Comparison of ENCODE assay signal across 34 cellular contexts in genomic region chr2:207870814-207871213, GRCh38.
"Had no signal": no experiment of that assay in that cellular context is flagged by ENCODE, and none has a peak within 500 bp of the region (broad histone marks: within the 10 kb centered on the region; RNA-seq: fewer than 3 reads in every experiment).

No MANE protein-coding gene starts in this region.

- DNase-seq: activated CD4-positive, alpha-beta T cell treated with anti-CD3 and anti-CD28 coated beads for 48 hours; activated CD4-positive, alpha-beta T cell treated with anti-CD3 and anti-CD28 coated beads, Interleukin-2, amount 50 U/mL, for 48 hours; activated CD8-positive, alpha-beta memory T cell treated with anti-CD3 and anti-CD28 coated beads for 24 hours; activated CD8-positive, alpha-beta memory T cell treated with anti-CD3 and anti-CD28 coated beads, Interleukin-2, amount 50 U/mL, for 4 hours; activated effector memory CD4-positive, alpha-beta T cell treated with anti-CD3 and anti-CD28 coated beads, Interleukin-2, amount 50 U/mL, for 16 hours; activated naive CD4-positive, alpha-beta T cell treated with anti-CD3 and anti-CD28 coated beads for 36 hours; activated naive CD8-positive, alpha-beta T cell treated with anti-CD3 and anti-CD28 coated beads for 36 hours; activated T-cell treated with anti-CD3 and anti-CD28 coated beads, Interleukin-2, amount 50 U/mL, for 1 hour; adrenal gland; aorta; colonic mucosa; dorsolateral prefrontal cortex; effector memory CD8-positive, alpha-beta T cell; hippocampal formation; left cardiac atrium; ovary; sigmoid colon; stimulated activated CD4-positive, alpha-beta T cell treated with anti-CD3 and anti-CD28 coated beads, Interleukin-1b, Interleukin-23, amount 100 ng/mL, for 48 hours; stimulated activated CD4-positive, alpha-beta T cell treated with anti-CD3 and anti-CD28 coated beads, Interleukin-4, amount 100 ng/mL, for 4 hours; stimulated activated naive B cell treated with anti-CD40 and anti-IgM and Interleukin-4, amounts not matched to agents 10 μg/mL and 1 μg/mL and 100 μg/mL, for 72 hours; stomach; T-helper 17 cell; T1000; WERI-Rb-1 had no signal

- H3K27me3 Mint-ChIP-seq: activated naive CD8-positive, alpha-beta T cell treated with anti-CD3 and anti-CD28 coated beads for 36 hours; effector memory CD8-positive, alpha-beta T cell; natural killer cell treated with Interleukin-12 subunit alpha and Interleukin-12 subunit beta and Interleukin-15 and Interleukin-18, amount 100 ng/mL, for 72 hours; progenitor cell of endocrine pancreas; stimulated activated naive B cell treated with anti-CD40 and anti-IgM and Interleukin-4, amounts not matched to agents 10 μg/mL and 1 μg/mL and 100 μg/mL, for 72 hours; T-helper 17 cell had no signal

- H3K36me3 Mint-ChIP-seq: activated naive CD8-positive, alpha-beta T cell treated with anti-CD3 and anti-CD28 coated beads for 36 hours; natural killer cell treated with Interleukin-12 subunit alpha and Interleukin-12 subunit beta and Interleukin-15 and Interleukin-18, amount 100 ng/mL, for 72 hours; stimulated activated naive B cell treated with anti-CD40 and anti-IgM and Interleukin-4, amounts not matched to agents 10 μg/mL and 1 μg/mL and 100 μg/mL, for 72 hours had no signal

- H3K4me2 ChIP-seq: smooth muscle cell had no signal

- ATAC-seq: activated CD4-positive, CD25-positive, alpha-beta regulatory T cell treated with anti-CD3 and anti-CD28 coated beads, Interleukin-2, amount 50 U/mL, for 24 hours; effector memory CD8-positive, alpha-beta T cell; gastroesophageal sphincter; left cardiac atrium; natural killer cell treated with Interleukin-12 subunit alpha and Interleukin-12 subunit beta and Interleukin-15 and Interleukin-18, amount 100 ng/mL, for 72 hours; stimulated activated naive B cell treated with anti-CD40 and anti-IgM and Interleukin-4, amounts not matched to agents 10 μg/mL and 1 μg/mL and 100 μg/mL, for 72 hours; T-helper 17 cell had no signal

- H3K4me3 Mint-ChIP-seq: activated naive CD4-positive, alpha-beta T cell treated with anti-CD3 and anti-CD28 coated beads for 36 hours; activated naive CD8-positive, alpha-beta T cell treated with anti-CD3 and anti-CD28 coated beads for 36 hours; activated T-helper 1 cell treated with anti-CD3 and anti-CD28 coated beads, Interleukin-12 subunit alpha, Interleukin-12 subunit beta, Interleukin-2, Interleukin-4 antibody, amounts not matched to agents 30 ng/mL and 10 ng/mL and 1 ng/mL, durations not matched to agents 14 hours and 24 hours and 36 hours; effector memory CD8-positive, alpha-beta T cell; natural killer cell treated with Interleukin-12 subunit alpha and Interleukin-12 subunit beta and Interleukin-15 and Interleukin-18, amount 100 ng/mL, for 72 hours; stimulated activated naive B cell treated with anti-CD40 and anti-IgM and Interleukin-4, amounts not matched to agents 10 μg/mL and 1 μg/mL and 100 μg/mL, for 72 hours; T-helper 17 cell had no signal

- H3K36me3 ChIP-seq: adrenal gland, colonic mucosa, gastroesophageal sphincter, ovary, sigmoid colon, stomach, thyroid gland, WERI-Rb-1 had no signal

- FAIRE-seq: endothelial cell of umbilical vein, keratinocyte had no signal

- H3K9me3 ChIP-seq: adrenal gland, body of pancreas, colonic mucosa, gastroesophageal sphincter, ovary, sigmoid colon, stomach, thyroid gland had no signal

- H3K4me3 ChIP-seq: adrenal gland, body of pancreas, colonic mucosa, dorsolateral prefrontal cortex, gastroesophageal sphincter, ovary, sigmoid colon, smooth muscle cell, stomach, thyroid gland had no signal

- H3K27ac Mint-ChIP-seq: activated naive CD4-positive, alpha-beta T cell treated with anti-CD3 and anti-CD28 coated beads for 36 hours; activated naive CD8-positive, alpha-beta T cell treated with anti-CD3 and anti-CD28 coated beads for 36 hours; activated T-helper 1 cell treated with anti-CD3 and anti-CD28 coated beads, Interleukin-12 subunit alpha, Interleukin-12 subunit beta, Interleukin-2, Interleukin-4 antibody, amounts not matched to agents 30 ng/mL and 10 ng/mL and 1 ng/mL, durations not matched to agents 14 hours and 24 hours and 36 hours; effector memory CD8-positive, alpha-beta T cell; natural killer cell treated with Interleukin-12 subunit alpha and Interleukin-12 subunit beta and Interleukin-15 and Interleukin-18, amount 100 ng/mL, for 72 hours; progenitor cell of endocrine pancreas; stimulated activated naive B cell treated with anti-CD40 and anti-IgM and Interleukin-4, amounts not matched to agents 10 μg/mL and 1 μg/mL and 100 μg/mL, for 72 hours; T-helper 17 cell had no signal

- H3K27me3 ChIP-seq: adrenal gland, body of pancreas, colonic mucosa, dorsolateral prefrontal cortex, gastroesophageal sphincter, ovary, sigmoid colon, stomach, thyroid gland had no signal

- H3K9me3 Mint-ChIP-seq: activated naive CD4-positive, alpha-beta T cell treated with anti-CD3 and anti-CD28 coated beads for 36 hours; activated naive CD8-positive, alpha-beta T cell treated with anti-CD3 and anti-CD28 coated beads for 36 hours; activated T-helper 1 cell treated with anti-CD3 and anti-CD28 coated beads, Interleukin-12 subunit alpha, Interleukin-12 subunit beta, Interleukin-2, Interleukin-4 antibody, amounts not matched to agents 30 ng/mL and 10 ng/mL and 1 ng/mL, durations not matched to agents 14 hours and 24 hours and 36 hours; effector memory CD8-positive, alpha-beta T cell; natural killer cell treated with Interleukin-12 subunit alpha and Interleukin-12 subunit beta and Interleukin-15 and Interleukin-18, amount 100 ng/mL, for 72 hours; stimulated activated naive B cell treated with anti-CD40 and anti-IgM and Interleukin-4, amounts not matched to agents 10 μg/mL and 1 μg/mL and 100 μg/mL, for 72 hours had no signal

- H3K27ac ChIP-seq: dorsolateral prefrontal cortex, gastroesophageal sphincter, ovary, sigmoid colon, stomach, thyroid gland, WERI-Rb-1 had no signal

- H3K4me1 Mint-ChIP-seq: activated naive CD8-positive, alpha-beta T cell treated with anti-CD3 and anti-CD28 coated beads for 36 hours had no signal
